ENCODE assay signal across 8 cellular contexts in genomic region chr3:42755681-42756578, GRCh38. TPM values are rescaled to one million over a fixed set of nuclear protein-coding genes. Genes with fewer than 3 reads are reported as not detected.
DNase-seq lines count a peak whose midpoint lies in the region; ATAC-seq, FAIRE-seq and TF ChIP-seq lines count a peak whose summit lies in the region.

No MANE protein-coding gene starts in this region.

- H3K4me1 ChIP-seq in KMS-11 (ENCODE audit: low read depth, poor library complexity, severe bottlenecking) = no peaks in the 10 kb centered on the region
- peaks cover 16% of the 10 kb centered on the region for H3K4me1 ChIP-seq in adipocyte (ENCODE audit: control insufficient read depth, insufficient read depth, low read length)

- peaks cover 14% of the 10 kb centered on the region for H3K4me1 Mint-ChIP-seq in Calu3 (ENCODE audit: low read depth, unreplicated experiment)

- H3K36me3 ChIP-seq in KMS-11 (ENCODE audit: insufficient read depth) (no peaks in the 10 kb centered on the region), adipocyte (ENCODE audit: control insufficient read depth, insufficient read depth, low read length, severe bottlenecking) (no peaks in the 10 kb centered on the region)

- DNase-seq in ELF-1 (ENCODE audit: low read depth, low spot score) = peak; percentile 53
- DNase-seq in adipocyte (ENCODE audit: low read depth) = peak; percentile 56
- DNase-seq in left lobe of liver (ENCODE audit: low spot score) = peak; percentile 84
- DNase-seq in GM12892 (ENCODE audit: insufficient read length) = no peak
- DNase-seq in putamen (ENCODE audit: low spot score) = no peak
- DNase-seq in Calu3 = no peak

- no peaks in the 10 kb centered on the region for H4K20me1 ChIP-seq in KMS-11 (ENCODE audit: insufficient read depth)

- TF ChIP-seq CTCF in KMS-11 (conservative IDR thresholded peaks at IDR 0.05; ENCODE audit: low read depth, low read length) (peak; percentile 40; the same call in 1 of the 2 replicates), Calu3 (IDR thresholded peaks at IDR 0.05; ENCODE audit: unreplicated experiment) (no peak)

- no peak for TF ChIP-seq POLR2A in GM12892 (IDR thresholded peaks at IDR 0.05; ENCODE audit: low read depth, low read length)

- H3K27me3 ChIP-seq in KMS-11 (ENCODE audit: insufficient read depth, low read depth) (no peaks in the 10 kb centered on the region), adipocyte (replicated peaks; ENCODE audit: control insufficient read depth, insufficient read depth, low read length) (no peaks in the 10 kb centered on the region)

- ATAC-seq in left lobe of liver (peak; percentile 85), GM19324 (IDR thresholded peaks at IDR 0.05; ENCODE audit: low FRiP score, unreplicated experiment) (no peak)

- H3K4me3 Mint-ChIP-seq in Calu3 (ENCODE audit: low read depth, unreplicated experiment) = no peak overlapping the region

- H3K27me3 Mint-ChIP-seq in Calu3 (ENCODE audit: unreplicated experiment) = no peaks in the 10 kb centered on the region

- no peaks in the 10 kb centered on the region for H3K9me3 ChIP-seq in adipocyte (ENCODE audit: control insufficient read depth, low read length)

- no peak overlapping the region for H3K27ac ChIP-seq in KMS-11

- no peak overlapping the region for H3K27ac Mint-ChIP-seq in Calu3 (ENCODE audit: unreplicated experiment)

- intact Hi-C loops in Calu3 (cut with micrococcal nuclease; ENCODE audit: unreplicated experiment) = no loop called here

- H3K36me3 Mint-ChIP-seq in Calu3 (ENCODE audit: insufficient read depth, unreplicated experiment) = no peaks in the 10 kb centered on the region

- no TSS peak for BruUV-seq in Calu3 (replicated peaks; lab: Mats Ljungman, UMichigan)

- FAIRE-seq in GM12892 (lab: Jason Lieb, UNC) = no peak

- CTCF ChIA-PET in Calu3 (lab: Charles Lee) = interaction anchor here (0.6 kb wide), 1 partner anchor 507 kb away, joined by 5 read pairs; no protein-coding TSS in a partner anchor

- H3K4me3 ChIP-seq in KMS-11 (IDR thresholded peaks at IDR 0.05; ENCODE audit: insufficient read depth, low read depth, low read length) (no peak overlapping the region), adipocyte (ENCODE audit: low read length) (no peak overlapping the region)

- H3K9me3 Mint-ChIP-seq in Calu3 (ENCODE audit: low read depth, unreplicated experiment) = no peaks in the 10 kb centered on the region

- H2AFZ ChIP-seq in KMS-11 (ENCODE audit: low read depth) = no peak overlapping the region

- no peak overlapping the region for H3K4me2 ChIP-seq in KMS-11

- H3K79me2 ChIP-seq in KMS-11 (ENCODE audit: insufficient read depth, low read depth) = no peaks in the 10 kb centered on the region

- H3K9ac ChIP-seq in KMS-11 (no peak overlapping the region), adipocyte (ENCODE audit: low read length) (peak overlapping the region; percentile 27)

RNA-seq across cellular contexts. Expression of gene CCDC13, which starts 17.1 kb away (rescaled TPM):
- total RNA-seq in left lobe of liver (1.6 TPM), Calu3 (2022) (0.66 and 0.68 TPM in 2 replicates)
- polyA plus RNA-seq in GM12892 (2012; ENCODE audit: missing spikeins) = 0.61 TPM

RNA-seq across cellular contexts. Expression of gene HIGD1A, which starts 48.4 kb away (rescaled TPM):
- total RNA-seq in left lobe of liver (112 TPM), Calu3 (2022) (88.1 and 90.4 TPM in 2 replicates)
- 174 TPM for polyA plus RNA-seq in GM12892 (2012; ENCODE audit: missing spikeins)

RNA-seq across cellular contexts. Expression of gene ACKR2, which starts 53.3 kb away (rescaled TPM):
- 17.6 TPM for total RNA-seq in left lobe of liver
- polyA plus RNA-seq in GM12892 (2012; ENCODE audit: missing spikeins) = 0.32 TPM
- 0.45 and 1.5 TPM in 2 replicates for total RNA-seq in Calu3 (2022)

RNA-seq across cellular contexts. Expression of gene HHATL, which starts 53.3 kb away (rescaled TPM):
- 0.40 TPM for total RNA-seq in left lobe of liver
- not detected for polyA plus RNA-seq in GM12892 (2012; ENCODE audit: missing spikeins)
- total RNA-seq in Calu3 (2022) = not detected in 2 replicates

Comparison
In these comparisons a context has a peak if more than half of its experiments do, and no peak if none do; other contexts are left out.
1. DNase-seq: peak in ELF-1 (single experiment), adipocyte (single experiment) and left lobe of liver (single experiment); none in GM12892 (single experiment), putamen (single experiment) and Calu3 (single experiment).